Comparison of ENCODE assay signal across 8 cellular contexts in genomic region chr2:197705143-197705911, GRCh38. TPM values are rescaled to one million over a fixed set of nuclear protein-coding genes. Genes with fewer than 3 reads are reported as not detected.
DNase-seq lines count a peak whose midpoint lies in the region; TF ChIP-seq lines count a peak whose summit lies in the region.

MARS2 (plus strand) TSS chr2:197705369; CDS start chr2:197705406, 37 bp downstream.

- TF ChIP-seq RAD21 in neural cell (conservative IDR thresholded peaks at IDR 0.05): peak; percentile 24

- no peaks in the 10 kb centered on the region for H3K9me3 Mint-ChIP-seq in H9

- WGBS in H9 (ENCODE audit: extremely low coverage, insufficient read length, low lambda C conversion rate): no CpG with 5 or more reads among the region's 85 CpGs
- 0 to 1% (median 0%) methylated on average over 17 to 85 of the region's 85 CpGs for WGBS in stomach, 5 donors

- no peak within 1 kb of the TSS for H3K4ac ChIP-seq in H9 (ENCODE audit: low read depth, low read length)

- intact Hi-C loops in stomach (cut with DNase I; ENCODE audit: low total_unique reads): no loop called here

- H3K36me3 Mint-ChIP-seq in H9 (ENCODE audit: insufficient read depth in 1 of 3, low read depth in 3 of 3): peaks cover 0 to 15% (median 12%) of the 10 kb centered on the region in 3 experiments; a peak in 5 of 7 replicates

- no peaks in the 10 kb centered on the region for H3K9me3 ChIP-seq in ES-I3 (ENCODE audit: control insufficient read depth, insufficient read depth, low read length)
- no peaks in the 10 kb centered on the region for H3K9me3 ChIP-seq in H9 (ENCODE audit: control insufficient read depth, low read depth, low read length)
- H3K9me3 ChIP-seq in neural cell (ENCODE audit: low read length): no peaks in the 10 kb centered on the region
- H3K9me3 ChIP-seq in stomach: no peaks in the 10 kb centered on the region

- no peak within 1 kb of the TSS for H2BK20ac ChIP-seq in H9 (ENCODE audit: low read depth, low read length, poor library complexity, severe bottlenecking)

- peak within 1 kb of the TSS; percentile 87 to 89 for H3K4me3 Mint-ChIP-seq in H9

- H2BK120ac ChIP-seq in H9 (ENCODE audit: low read depth, low read length, poor library complexity, severe bottlenecking): no peak within 1 kb of the TSS

- H2BK15ac ChIP-seq in H9 (ENCODE audit: low read depth, low read length): no peak within 1 kb of the TSS

- no peak for TF ChIP-seq CTCF in H9 (conservative IDR thresholded peaks at IDR 0.05)
- peak; percentile 16 for TF ChIP-seq CTCF in neural cell (IDR thresholded peaks at IDR 0.05; ENCODE audit: poor library complexity, severe bottlenecking)
- no peak for TF ChIP-seq CTCF in stomach (IDR thresholded peaks at IDR 0.05)

- no peak within 1 kb of the TSS for H4K5ac ChIP-seq in H9 (ENCODE audit: insufficient read length, low read depth, low read length)

- no peak within 1 kb of the TSS for H4K91ac ChIP-seq in H9 (ENCODE audit: insufficient read length, low read depth, low read length)

- no peak within 1 kb of the TSS for H3K23ac ChIP-seq in H9 (ENCODE audit: insufficient read length, low read depth, low read length)

- H2AFZ ChIP-seq in H9 (ENCODE audit: low read length): peak within 1 kb of the TSS; percentile 80
- peak within 1 kb of the TSS; percentile 56 for H2AFZ ChIP-seq in neural cell (ENCODE audit: low read depth, low read length)

- peak in 1 of 4 donors; percentile 44 for TF ChIP-seq POLR2A in stomach (IDR thresholded peaks at IDR 0.05)

- H3K14ac ChIP-seq in H9 (ENCODE audit: insufficient read depth, low read length): peak within 1 kb of the TSS; percentile 80

- H3K27me3 ChIP-seq in H9 (ENCODE audit: insufficient read depth, low read length) (no peaks in the 10 kb centered on the region), neural cell (ENCODE audit: insufficient read depth, low read depth, low read length) (no peaks in the 10 kb centered on the region), stomach (no peaks in the 10 kb centered on the region)

- H3K4me3 ChIP-seq in neural cell (ENCODE audit: low read length): peak within 1 kb of the TSS; percentile 87
- peak within 1 kb of the TSS; percentile 81 to 100 (median 94) for H3K4me3 ChIP-seq in stomach

- no peak within 1 kb of the TSS for H2AK5ac ChIP-seq in H9 (ENCODE audit: insufficient read length, low read length)

- H3K9me2 ChIP-seq in neural cell (ENCODE audit: insufficient read depth, low read length): no peaks in the 10 kb centered on the region

- peak within 1 kb of the TSS; percentile 56 for H3K18ac ChIP-seq in H9 (ENCODE audit: insufficient read length, low read depth, low read length)

- DNase-seq in H9: peak; percentile 94
- peak; percentile 87 for DNase-seq in M059J (ENCODE audit: low read depth)
- peak; percentile 82 for DNase-seq in SHP77 treated with DMSO at 0.1 percent for 48 hours (lab: John Stamatoyannopoulos, UW)
- DNase-seq in activated effector memory CD4-positive, alpha-beta T cell treated with anti-CD3 and anti-CD28 coated beads, Interleukin-2, amount 50 U/mL, for 16 hours: peak; percentile 97
- peak; percentile 93 for DNase-seq in fibroblast of the conjunctiva (ENCODE audit: low read depth)
- DNase-seq in stomach: peak; percentile 95

- H3K23me2 ChIP-seq in H9 (ENCODE audit: insufficient read length, low read depth, low read length, poor library complexity, severe bottlenecking): peaks cover 16% of the 10 kb centered on the region

- H2BK5ac ChIP-seq in H9 (ENCODE audit: insufficient read length, low read length): no peak within 1 kb of the TSS

- H3F3A ChIP-seq in neural cell (ENCODE audit: insufficient read depth, low read length, poor library complexity, severe bottlenecking): no peaks in the 10 kb centered on the region

- H4K8ac ChIP-seq in H9 (replicated peaks; ENCODE audit: insufficient read length, low read depth, low read length): no peak within 1 kb of the TSS

- H3K79me1 ChIP-seq in H9 (ENCODE audit: insufficient read depth, low read depth, low read length, poor library complexity, severe bottlenecking): no peaks in the 10 kb centered on the region

- H3K4me1 ChIP-seq in ES-I3 (ENCODE audit: insufficient read depth, low read length) (peaks cover 3% of the 10 kb centered on the region), H9 (ENCODE audit: insufficient read depth, low read length) (no peaks in the 10 kb centered on the region; the same call in 1 of the 2 replicates), stomach (peaks cover 31 to 46% (median 37%) of the 10 kb centered on the region in 4 donors)

- peak within 1 kb of the TSS; percentile 82 for H3K9ac ChIP-seq in ES-I3 (ENCODE audit: low read depth, low read length)
- peak within 1 kb of the TSS; percentile 88 for H3K9ac ChIP-seq in H9 (ENCODE audit: extremely low read depth, insufficient read length, low read length)
- H3K9ac ChIP-seq in neural cell (ENCODE audit: low read length): peak within 1 kb of the TSS; percentile 60

- H3K27ac ChIP-seq in H9 (ENCODE audit: insufficient read length, low read depth, low read length) (peak within 1 kb of the TSS; percentile 66), neural cell (ENCODE audit: low read length) (peak within 1 kb of the TSS; percentile 48), stomach (peak within 1 kb of the TSS; percentile 78 to 90 (median 83))

- no peak within 1 kb of the TSS for H2BK12ac ChIP-seq in H9 (ENCODE audit: insufficient read length, low read depth, low read length)

- TF ChIP-seq EP300 in neural cell (conservative IDR thresholded peaks at IDR 0.05; ENCODE audit: poor library complexity, severe bottlenecking) (no peak), stomach (IDR thresholded peaks at IDR 0.05) (no peak)

- peaks cover 4% of the 10 kb centered on the region for H4K20me1 ChIP-seq in H9 (ENCODE audit: control insufficient read depth, insufficient read depth, insufficient read length)
- H4K20me1 ChIP-seq in neural cell (ENCODE audit: insufficient read depth): no peaks in the 10 kb centered on the region

- no peaks in the 10 kb centered on the region for H3K27me3 Mint-ChIP-seq in H9 (ENCODE audit: low read depth)

- no peak within 1 kb of the TSS for H3T11ph ChIP-seq in H9 (ENCODE audit: low read length)

- peak within 1 kb of the TSS; percentile 88 to 98 (median 88) for H3K27ac Mint-ChIP-seq in H9

- H3K56ac ChIP-seq in H9 (ENCODE audit: insufficient read length, low read depth, low read length): no peak within 1 kb of the TSS

- H3K36me3 ChIP-seq in ES-I3 (ENCODE audit: insufficient read depth, low read length) (peaks cover 4% of the 10 kb centered on the region; the same call in 1 of the 2 replicates), neural cell (ENCODE audit: insufficient read depth, low read length) (no peaks in the 10 kb centered on the region), stomach (no peaks in the 10 kb centered on the region)

- H3K79me2 ChIP-seq in H9 (ENCODE audit: insufficient read depth, low read length) (peaks cover 25% of the 10 kb centered on the region; the same call in 1 of the 2 replicates), neural cell (replicated peaks; ENCODE audit: insufficient read depth, low read length) (peaks cover 13% of the 10 kb centered on the region)

- H3K4me1 Mint-ChIP-seq in H9: peaks cover 34 to 40% of the 10 kb centered on the region in 2 experiments

- H3K4me2 ChIP-seq in H9 (ENCODE audit: insufficient read depth, insufficient read length, low read length) (peak within 1 kb of the TSS; percentile 62), neural cell (ENCODE audit: low read length) (peak within 1 kb of the TSS; percentile 87)

TF ChIP-seq in neural cell, 6 proteins besides CTCF, POLR2A, EP300 and RAD21:
- TF ChIP-seq, protein P1, sequence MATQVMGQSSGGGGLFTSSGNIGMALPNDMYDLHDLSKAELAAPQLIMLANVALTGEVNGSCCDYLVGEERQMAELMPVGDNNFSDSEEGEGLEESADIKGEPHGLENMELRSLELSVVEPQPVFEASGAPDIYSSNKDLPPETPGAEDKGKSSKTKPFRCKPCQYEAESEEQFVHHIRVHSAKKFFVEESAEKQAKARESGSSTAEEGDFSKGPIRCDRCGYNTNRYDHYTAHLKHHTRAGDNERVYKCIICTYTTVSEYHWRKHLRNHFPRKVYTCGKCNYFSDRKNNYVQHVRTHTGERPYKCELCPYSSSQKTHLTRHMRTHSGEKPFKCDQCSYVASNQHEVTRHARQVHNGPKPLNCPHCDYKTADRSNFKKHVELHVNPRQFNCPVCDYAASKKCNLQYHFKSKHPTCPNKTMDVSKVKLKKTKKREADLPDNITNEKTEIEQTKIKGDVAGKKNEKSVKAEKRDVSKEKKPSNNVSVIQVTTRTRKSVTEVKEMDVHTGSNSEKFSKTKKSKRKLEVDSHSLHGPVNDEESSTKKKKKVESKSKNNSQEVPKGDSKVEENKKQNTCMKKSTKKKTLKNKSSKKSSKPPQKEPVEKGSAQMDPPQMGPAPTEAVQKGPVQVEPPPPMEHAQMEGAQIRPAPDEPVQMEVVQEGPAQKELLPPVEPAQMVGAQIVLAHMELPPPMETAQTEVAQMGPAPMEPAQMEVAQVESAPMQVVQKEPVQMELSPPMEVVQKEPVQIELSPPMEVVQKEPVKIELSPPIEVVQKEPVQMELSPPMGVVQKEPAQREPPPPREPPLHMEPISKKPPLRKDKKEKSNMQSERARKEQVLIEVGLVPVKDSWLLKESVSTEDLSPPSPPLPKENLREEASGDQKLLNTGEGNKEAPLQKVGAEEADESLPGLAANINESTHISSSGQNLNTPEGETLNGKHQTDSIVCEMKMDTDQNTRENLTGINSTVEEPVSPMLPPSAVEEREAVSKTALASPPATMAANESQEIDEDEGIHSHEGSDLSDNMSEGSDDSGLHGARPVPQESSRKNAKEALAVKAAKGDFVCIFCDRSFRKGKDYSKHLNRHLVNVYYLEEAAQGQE (IDR thresholded peaks at IDR 0.05; ENCODE audit: borderline replicate concordance): no peak
- peak; percentile 45 for TF ChIP-seq SMC3 (conservative IDR thresholded peaks at IDR 0.05; ENCODE audit: poor library complexity)
- TF ChIP-seq MXI1 (conservative IDR thresholded peaks at IDR 0.05; ENCODE audit: poor library complexity, severe bottlenecking): peak; percentile 98
- peak; percentile 90 for TF ChIP-seq POLR2AphosphoS5 (IDR thresholded peaks at IDR 0.05)
TF ChIP-seq in neural cell: peak in this region for 3.

RNA-seq across cellular contexts. Expression of gene MARS2, which starts in this region (rescaled TPM):
- total RNA-seq in H9 (2021): 20.9 and 21.0 TPM in 2 replicates
- total RNA-seq in M059J (2014; rRNA removed; shearing (Covaris generic)): 2.9 and 3.4 TPM in 2 replicates
- 3.8 and 5.1 TPM in 2 replicates for polyA plus RNA-seq in neural cell
- 14.0 and 14.1 TPM in 2 replicates for polyA minus RNA-seq in neural cell
- total RNA-seq in stomach: 10 to 100 TPM in 1 of 5 donors, 1 to 10 TPM in 3, under 1 TPM in 1; 0.58 to 14.8 (median 6.8) TPM
- 1 to 10 TPM; 2.4 to 3.2 (median 3.0) TPM for polyA plus RNA-seq in stomach

Comparison
In these comparisons a context has a peak if more than half of its experiments do, and no peak if none do; other contexts are left out.
1. Peak in every context shown above with its lines: DNase-seq, H3K4me3 ChIP-seq and H3K27ac ChIP-seq.